Comparison of ENCODE assay signal across 9 cellular contexts in the genomic region with DNA sequence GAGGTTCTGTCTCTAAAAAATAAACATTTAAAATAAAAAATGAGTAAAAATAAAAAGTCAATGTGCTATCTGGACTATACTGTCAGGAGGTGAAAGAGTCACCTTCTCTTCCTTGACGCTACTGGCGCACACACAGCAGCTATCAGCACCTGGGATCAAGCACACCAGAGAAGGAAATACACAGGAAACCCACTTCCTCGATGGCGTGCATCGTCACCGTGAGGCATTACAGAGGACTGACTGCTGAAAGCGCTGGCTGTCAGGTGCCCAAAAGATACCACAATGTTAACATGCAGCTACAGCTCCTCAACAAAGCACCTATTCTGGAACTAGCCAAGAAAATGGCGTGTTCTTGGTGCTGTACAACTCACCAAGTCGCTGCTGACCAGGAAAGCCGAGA. TPM values are rescaled to one million over a fixed set of nuclear protein-coding genes. Genes with fewer than 3 reads are reported as not detected.
DNase-seq lines count a peak whose midpoint lies in the region; ATAC-seq and TF ChIP-seq lines count a peak whose summit lies in the region.
"Had no signal": no experiment of that assay in that cellular context is flagged by ENCODE, and none has a peak within 500 bp of the region (broad histone marks: within the 10 kb centered on the region; RNA-seq: fewer than 3 reads in every experiment).

No MANE protein-coding gene starts in this region.

- peaks cover 8 to 29% (median 12%) of the 10 kb centered on the region in 3 donors for H3K4me1 Mint-ChIP-seq in naive B cell
- H3K4me1 Mint-ChIP-seq in stimulated activated naive CD8-positive, alpha-beta T cell treated with anti-CD3 and anti-CD28 coated beads, Interleukin-15, amount 100 ng/mL, for 72 hours: peaks cover 46% of the 10 kb centered on the region

- DNase-seq in activated T-helper 9 cell treated with anti-CD3 and anti-CD28 coated beads, Interleukin-2, amount 50 U/mL, for 16 hours (ENCODE audit: low read depth): peak; percentile 50
- peak; percentile 56 for DNase-seq in naive B cell
- peak; percentile 27 to 60 for DNase-seq in stimulated activated naive CD8-positive, alpha-beta T cell treated with anti-CD3 and anti-CD28 coated beads, Interleukin-15, amount 100 ng/mL, for 72 hours
- no peak for DNase-seq in DMS153 treated with DMSO at 0.1 percent for 48 hours (lab: John Stamatoyannopoulos, UW; ENCODE audit: unreplicated experiment)
- DNase-seq: NCI-H187, tibial artery had no signal

- peak overlapping the region; percentile 67 to 99 (median 92) for H3K27ac Mint-ChIP-seq in naive B cell
- H3K27ac Mint-ChIP-seq in stimulated activated naive CD8-positive, alpha-beta T cell treated with anti-CD3 and anti-CD28 coated beads, Interleukin-15, amount 100 ng/mL, for 72 hours: peak overlapping the region; percentile 92 to 96

- H3K36me3 Mint-ChIP-seq in naive B cell: peaks cover 12 to 17% of the 10 kb centered on the region in 2 donors

- H3K9me3 Mint-ChIP-seq in naive B cell: peaks cover 0 to 4% (median 0%) of the 10 kb centered on the region in 7 donors
- no peaks in the 10 kb centered on the region for H3K9me3 Mint-ChIP-seq in stimulated activated naive CD8-positive, alpha-beta T cell treated with anti-CD3 and anti-CD28 coated beads, Interleukin-15, amount 100 ng/mL, for 72 hours

- peak overlapping the region in 6 of 8 donors; percentile 25 to 84 (median 54) for H3K4me3 Mint-ChIP-seq in naive B cell
- peak overlapping the region; percentile 65 to 82 for H3K4me3 Mint-ChIP-seq in stimulated activated naive CD8-positive, alpha-beta T cell treated with anti-CD3 and anti-CD28 coated beads, Interleukin-15, amount 100 ng/mL, for 72 hours

- no peak for TF ChIP-seq CTCF in VCaP (conservative IDR thresholded peaks at IDR 0.05)

- peak overlapping the region; percentile 100 for H3K27ac ChIP-seq in VCaP
- H3K27ac ChIP-seq: tibial artery had no signal

- H3K27me3 Mint-ChIP-seq in naive B cell: no peaks in the 10 kb centered on the region
- H3K27me3 Mint-ChIP-seq in stimulated activated naive CD8-positive, alpha-beta T cell treated with anti-CD3 and anti-CD28 coated beads, Interleukin-15, amount 100 ng/mL, for 72 hours: no peaks in the 10 kb centered on the region

- ATAC-seq in naive B cell (ENCODE audit: low read depth in 2 of 2): peak; percentile 97 to 98
- peak; percentile 97 for ATAC-seq in stimulated activated naive CD8-positive, alpha-beta T cell treated with anti-CD3 and anti-CD28 coated beads, Interleukin-15, amount 100 ng/mL, for 72 hours
- no peak for ATAC-seq in HG02938 (IDR thresholded peaks at IDR 0.05; ENCODE audit: unreplicated experiment)
- no peak for ATAC-seq in HG02588 (IDR thresholded peaks at IDR 0.05; ENCODE audit: unreplicated experiment)

RNA-seq across cellular contexts. Expression of a gene that starts 6.1 kb away (rescaled TPM):
- polyA plus RNA-seq in naive B cell (ENCODE audit: low read depth in 6 of 6): 10 to 100 TPM; 15.4 to 26.2 (median 19.4) TPM

RNA-seq across cellular contexts. Expression of a gene that starts 23.9 kb away (rescaled TPM):
- 10 to 100 TPM in 2 of 6 donors, 1 to 10 TPM in 4; 3.2 to 19.5 (median 9.4) TPM for polyA plus RNA-seq in naive B cell (ENCODE audit: low read depth in 6 of 6)

Comparison
In these comparisons a context has a peak if more than half of its experiments do, and no peak if none do; other contexts are left out.
1. ATAC-seq: peak in naive B cell (2 of 2) and stimulated activated naive CD8-positive, alpha-beta T cell treated with anti-CD3 and anti-CD28 coated beads, Interleukin-15, amount 100 ng/mL, for 72 hours (single experiment); none in HG02938 (single experiment) and HG02588 (single experiment).